Comparison of ENCODE assay signal across 8 cellular contexts in genomic region chr15:92818658-92819311, GRCh38.
DNase-seq lines count a peak whose midpoint lies in the region; ATAC-seq and TF ChIP-seq lines count a peak whose summit lies in the region.

No MANE protein-coding gene starts in this region.

- CTCF ChIA-PET in HEK293 (lab: Yijun Ruan, JAX) = interaction anchor here (0.6 to 4.7 kb wide), 7 partner anchors 9 to 99 kb away, joined by 3 to 35 read pairs (median 4); partner anchors contain the start of gene CHD2

- peaks cover 43% of the 10 kb centered on the region for H3K4me1 Mint-ChIP-seq in progenitor cell of endocrine pancreas (ENCODE audit: low read depth)

- intact Hi-C loops in dorsolateral prefrontal cortex (cut with DNase I) = loop anchor here in 1 of 2 donors (1.0 to 2.0 kb wide), 2 partner anchors 7 to 64 kb away; no protein-coding TSS in a partner anchor

- POLR2A ChIA-PET in HEK293 (lab: Yijun Ruan, JAX) = interaction anchor here (0.8 to 8.1 kb wide), 7 partner anchors 9 to 99 kb away, joined by 3 to 238 read pairs (median 16); partner anchors contain the start of gene CHD2

- TF ChIP-seq CTCF in HEK293 (tag by site-specific recombination; IDR thresholded peaks at IDR 0.05) (no peak), dorsolateral prefrontal cortex (IDR thresholded peaks at IDR 0.05 in 54 of 56, conservative IDR thresholded peaks at IDR 0.05 in 2 of 56; ENCODE audit: low read depth in 1 of 56, partially characterized antibody in 56 of 56) (no peak), progenitor cell of endocrine pancreas (IDR thresholded peaks at IDR 0.05; ENCODE audit: unreplicated experiment) (no peak)

- no peaks in the 10 kb centered on the region for H3K9me3 ChIP-seq in HEK293 (ENCODE audit: control insufficient read depth, insufficient read depth, low read depth, low read length)

- H3K27ac ChIP-seq in HEK293 (ENCODE audit: extremely low read depth, low read depth, low read length) (peak overlapping the region; percentile 98), dorsolateral prefrontal cortex (peak overlapping the region; percentile 87 to 100 (median 99))

- H3K4me1 ChIP-seq in HEK293 (ENCODE audit: control insufficient read depth, insufficient read depth, low read length) = peaks cover 40% of the 10 kb centered on the region

- DNase-seq in NCI-H748 (lab: John Stamatoyannopoulos, UW; ENCODE audit: unreplicated experiment) = peak; percentile 75
- DNase-seq in dorsolateral prefrontal cortex = peak in 1 of 10 donors; percentile 26
- no peak for DNase-seq in progenitor cell of endocrine pancreas (ENCODE audit: low spot score, unreplicated experiment)
- no peak for DNase-seq in cortex of kidney (lab: John Stamatoyannopoulos, UW)

- no peaks in the 10 kb centered on the region for H3K36me3 ChIP-seq in HEK293 (ENCODE audit: control insufficient read depth in 2 of 2, insufficient read depth in 1 of 2, low read length in 2 of 2)

- no peaks in the 10 kb centered on the region for H3K27me3 ChIP-seq in dorsolateral prefrontal cortex

- H3K4me3 ChIP-seq in HEK293 (ENCODE audit: low read depth, low read length) (peak overlapping the region; percentile 39), dorsolateral prefrontal cortex (peak overlapping the region in 58 of 59 donors; percentile 17 to 79 (median 58))

- ATAC-seq in HG03159 (IDR thresholded peaks at IDR 0.05; ENCODE audit: unreplicated experiment) (no peak), GM19467 (IDR thresholded peaks at IDR 0.05; ENCODE audit: unreplicated experiment) (no peak)
- no peak for ATAC-seq in activated CD4-positive, CD25-positive, alpha-beta regulatory T cell treated with anti-CD3 and anti-CD28 coated beads, Interleukin-2, amount 50 U/mL, for 24 hours

- H3K27ac Mint-ChIP-seq in progenitor cell of endocrine pancreas = peak overlapping the region; percentile 100

- H3K9me3 Mint-ChIP-seq in progenitor cell of endocrine pancreas (ENCODE audit: low read depth) = no peaks in the 10 kb centered on the region

- H3K27me3 Mint-ChIP-seq in progenitor cell of endocrine pancreas = no peaks in the 10 kb centered on the region

- peak overlapping the region; percentile 74 for H3K4me3 Mint-ChIP-seq in progenitor cell of endocrine pancreas (ENCODE audit: low read depth)

- no peaks in the 10 kb centered on the region for H3K36me3 Mint-ChIP-seq in progenitor cell of endocrine pancreas (ENCODE audit: insufficient read depth)

TF ChIP-seq in HEK293, 187 proteins besides CTCF, POLR2A, EP300 and RAD21 (continues in another document):
- TF ChIP-seq ZXDB (tag by site-specific recombination; IDR thresholded peaks at IDR 0.05) = peak; percentile 9; the same call in 1 of the 2 replicates
- no peak for TF ChIP-seq ZNF792 (tag by site-specific recombination; IDR thresholded peaks at IDR 0.05)
- no peak for TF ChIP-seq ZBTB26 (tag by site-specific recombination; optimal IDR thresholded peaks at IDR 0.05)
- 0 out of 2 replicates have a peak, but pooled peaks have one; percentile 19 for TF ChIP-seq ZNF660 (tag by site-specific recombination; IDR thresholded peaks at IDR 0.05)
- 0 out of 2 replicates have a peak, but pooled peaks have one; percentile 13 for TF ChIP-seq ZIC2 (tag by site-specific recombination; IDR thresholded peaks at IDR 0.05)
- TF ChIP-seq ZNF426 (tag by site-specific recombination; IDR thresholded peaks at IDR 0.05) = no peak
- TF ChIP-seq ZNF211 (tag by site-specific recombination; IDR thresholded peaks at IDR 0.05; ENCODE audit: low read depth) = no peak
- no peak for TF ChIP-seq ZNF621 (tag by site-specific recombination; IDR thresholded peaks at IDR 0.05)
- TF ChIP-seq ZNF248 (tag by site-specific recombination; IDR thresholded peaks at IDR 0.05) = no peak
- no peak for TF ChIP-seq ZNF239 (tag by site-specific recombination; IDR thresholded peaks at IDR 0.05)
- no peak for TF ChIP-seq ZNF37A (tag by site-specific recombination; IDR thresholded peaks at IDR 0.05)
- TF ChIP-seq ZNF692 (tag by site-specific recombination; IDR thresholded peaks at IDR 0.05) = no peak
- TF ChIP-seq ZBTB44 (tag by site-specific recombination; IDR thresholded peaks at IDR 0.05) = peak; percentile 8; the same call in 1 of the 2 replicates
- TF ChIP-seq YY2 (tag by site-specific recombination; IDR thresholded peaks at IDR 0.05) = peak; percentile 37; the same call in 1 of the 2 replicates
- TF ChIP-seq PRDM4 (tag by site-specific recombination; IDR thresholded peaks at IDR 0.05) = no peak
- TF ChIP-seq ATF2 (tag by site-specific recombination; IDR thresholded peaks at IDR 0.05; ENCODE audit: low read depth) = no peak
- TF ChIP-seq ZNF510 (tag by site-specific recombination; IDR thresholded peaks at IDR 0.05; ENCODE audit: insufficient replicate concordance) = no peak
- TF ChIP-seq BCL11A (tag by site-specific recombination; IDR thresholded peaks at IDR 0.05; ENCODE audit: low read depth) = no peak
- TF ChIP-seq KLF8 (tag by site-specific recombination; IDR thresholded peaks at IDR 0.05) = no peak
- no peak for TF ChIP-seq ZNF548 (tag by site-specific recombination; IDR thresholded peaks at IDR 0.05)
- TF ChIP-seq YY1 (tag by site-specific recombination; IDR thresholded peaks at IDR 0.05) = peak; percentile 69; the same call in 1 of the 2 replicates
- no peak for TF ChIP-seq ZNF404 (tag by site-specific recombination; IDR thresholded peaks at IDR 0.05)
- no peak for TF ChIP-seq ZBTB20 (tag by site-specific recombination; IDR thresholded peaks at IDR 0.05)
- TF ChIP-seq ZNF624 (tag by site-specific recombination; IDR thresholded peaks at IDR 0.05) = no peak
- no peak; the same call in 1 of the 2 replicates for TF ChIP-seq GLI2 (tag by site-specific recombination; IDR thresholded peaks at IDR 0.05; ENCODE audit: borderline replicate concordance, low read depth)
